26 cellular contexts compared by ENCODE assay signal in genomic region chr3:14540209-14540575, GRCh38. TPM values are rescaled to one million over a fixed set of nuclear protein-coding genes. Genes with fewer than 3 reads are reported as not detected.
DNase-seq lines count a peak whose midpoint lies in the region; TF ChIP-seq lines count a peak whose summit lies in the region.
"Had no signal": no experiment of that assay in that cellular context is flagged by ENCODE, and none has a peak within 500 bp of the region (broad histone marks: within the 10 kb centered on the region; RNA-seq: fewer than 3 reads in every experiment).

Gene GRIP2, minus strand, starts transcription at chr3:14540342. Its CDS starts 34 bp downstream, at chr3:14540308.

- peak within 1 kb of the TSS; percentile 53 for H3K4me3 ChIP-seq in SJCRH30
- peak within 1 kb of the TSS in 4 of 8 donors; percentile 16 to 54 (median 26) for H3K4me3 ChIP-seq in spleen
- H3K4me3 ChIP-seq: mucosa of descending colon had no signal

- no peak for TF ChIP-seq POLR2A in spleen (IDR thresholded peaks at IDR 0.05)

- no peaks in the 10 kb centered on the region for H3K36me3 ChIP-seq in SJCRH30
- H3K36me3 ChIP-seq in spleen = no peaks in the 10 kb centered on the region
- H3K36me3 ChIP-seq: ascending aorta had no signal

- CTCF ChIA-PET in HEK293T (lab: Yijun Ruan, JAX) = no interaction called here

- H3K9me3 ChIP-seq in SJCRH30 (replicated peaks) (no peaks in the 10 kb centered on the region), spleen (no peaks in the 10 kb centered on the region)
- H3K9me3 ChIP-seq: ascending aorta, mucosa of descending colon had no signal

- H3K9me3 Mint-ChIP-seq in glutamatergic neuron (ENCODE audit: unreplicated experiment) (peaks cover 5% of the 10 kb centered on the region), nephron progenitor cell (no peaks in the 10 kb centered on the region)
- H3K9me3 Mint-ChIP-seq: activated T-cell treated with anti-CD3 and anti-CD28 coated beads, Interleukin-2, amount 50 U/mL, for 72 hours; CD8-positive, alpha-beta T cell had no signal

- intact Hi-C loops in spleen (cut with DNase I; ENCODE audit: low total_unique reads) = no loop called here

- WGBS in spleen, 5 donors = 42 to 59% (median 56%) methylated on average over 9 of the region's 9 CpGs

- peaks cover 4% of the 10 kb centered on the region for H3K4me1 Mint-ChIP-seq in glutamatergic neuron (ENCODE audit: low read depth, unreplicated experiment)
- H3K4me1 Mint-ChIP-seq in nephron progenitor cell = peaks cover 13% of the 10 kb centered on the region

- H3K27me3 ChIP-seq in SJCRH30 (peaks cover 5% of the 10 kb centered on the region; the same call in 1 of the 2 replicates), spleen (replicated peaks in 1 of 7) (peaks cover 0 to 7% (median 0%) of the 10 kb centered on the region in 7 donors)
- H3K27me3 ChIP-seq: ascending aorta had no signal

- DNase-seq in SJCRH30 (peak; percentile 58 to 61), glutamatergic neuron (peak; percentile 12), myocyte (ENCODE audit: low read depth) (peak; percentile 59), spleen (peak; percentile 51), KG1 (lab: John Stamatoyannopoulos, UW) (no peak), HEK293T (ENCODE audit: extremely low spot score) (no peak), nucleus accumbens (lab: John Stamatoyannopoulos, UW) (no peak), nephron progenitor cell (no peak)
- DNase-seq: activated CD4-positive, CD25-positive, alpha-beta regulatory T cell treated with anti-CD3 and anti-CD28 coated beads, Interleukin-2, amount 50 U/mL, for 72 hours; activated naive CD4-positive, alpha-beta T cell treated with anti-CD3 and anti-CD28 coated beads, Interleukin-2, amount 50 U/mL, for 16 hours; activated T-cell treated with anti-CD3 and anti-CD28 coated beads, Interleukin-2, amount 50 U/mL, for 72 hours; CD8-positive, alpha-beta T cell; DMS153; effector memory CD4-positive, alpha-beta T cell; GF-D8; GOT3; Karpas-422; left colon; NCI-H1048; NCI-H2081; stimulated activated CD4-positive, alpha-beta T cell treated with anti-CD3 and anti-CD28 coated beads, Interleukin-2, amount 100 ng/mL, for 48 hours; stimulated activated naive CD8-positive, alpha-beta T cell treated with anti-CD3 and anti-CD28 coated beads, Interleukin-15, Interleukin-2, amounts not matched to agents 100 U/mL and 50 U/mL, for 24 hours; trophoblast cell had no signal

- no peak for TF ChIP-seq CTCF in glutamatergic neuron (IDR thresholded peaks at IDR 0.05; ENCODE audit: partially characterized antibody, unreplicated experiment)
- no peak for TF ChIP-seq CTCF in spleen (IDR thresholded peaks at IDR 0.05 in 8 of 11, conservative IDR thresholded peaks at IDR 0.05 in 3 of 11)
- no peak for TF ChIP-seq CTCF in nephron progenitor cell (IDR thresholded peaks at IDR 0.05)

- no peak within 1 kb of the TSS for H3K27ac Mint-ChIP-seq in glutamatergic neuron (ENCODE audit: unreplicated experiment)
- H3K27ac Mint-ChIP-seq in nephron progenitor cell = no peak within 1 kb of the TSS
- H3K27ac Mint-ChIP-seq: activated T-cell treated with anti-CD3 and anti-CD28 coated beads, Interleukin-2, amount 50 U/mL, for 72 hours; CD8-positive, alpha-beta T cell had no signal

- POLR2A ChIA-PET in HEK293T (lab: Yijun Ruan, JAX) = interaction anchor here (0.6 kb wide), 1 partner anchor 21 kb away, joined by 3 read pairs; no protein-coding TSS in a partner anchor

- H3K4me1 ChIP-seq in SJCRH30 (no peaks in the 10 kb centered on the region; the same call in 1 of the 2 replicates), spleen (peaks cover 0 to under 1% (median 0%) of the 10 kb centered on the region in 6 donors)
- H3K4me1 ChIP-seq: ascending aorta had no signal

- H3K4me3 Mint-ChIP-seq in glutamatergic neuron (ENCODE audit: unreplicated experiment) (no peak within 1 kb of the TSS), nephron progenitor cell (no peak within 1 kb of the TSS)
- H3K4me3 Mint-ChIP-seq: activated T-cell treated with anti-CD3 and anti-CD28 coated beads, Interleukin-2, amount 50 U/mL, for 72 hours; CD8-positive, alpha-beta T cell had no signal

- H3K36me3 Mint-ChIP-seq in glutamatergic neuron (ENCODE audit: unreplicated experiment) = no peaks in the 10 kb centered on the region
- no peaks in the 10 kb centered on the region for H3K36me3 Mint-ChIP-seq in nephron progenitor cell (ENCODE audit: low read depth)
- H3K36me3 Mint-ChIP-seq: CD8-positive, alpha-beta T cell had no signal

- no peak within 1 kb of the TSS; the same call in 1 of the 2 replicates for H3K27ac ChIP-seq in SJCRH30
- H3K27ac ChIP-seq in spleen = peak within 1 kb of the TSS in 1 of 8 donors; percentile 5

- H3K27me3 Mint-ChIP-seq in glutamatergic neuron (ENCODE audit: unreplicated experiment) (peaks cover 6% of the 10 kb centered on the region), nephron progenitor cell (ENCODE audit: low read depth, poor library complexity) (peaks cover 2% of the 10 kb centered on the region)

TF ChIP-seq in HEK293T, 16 proteins besides CTCF, POLR2A, EP300 and RAD21:
- TF ChIP-seq SUZ12 (IDR thresholded peaks at IDR 0.05) = no peak
- TF ChIP-seq ARNT (IDR thresholded peaks at IDR 0.05) = no peak
- TF ChIP-seq CTBP1 (IDR thresholded peaks at IDR 0.05; ENCODE audit: borderline replicate concordance) = no peak
- TF ChIP-seq TARDBP (IDR thresholded peaks at IDR 0.05) = no peak
- TF ChIP-seq ZNF384 (IDR thresholded peaks at IDR 0.05) = no peak
- no peak for TF ChIP-seq FOXK2 (IDR thresholded peaks at IDR 0.05)
- TF ChIP-seq NFRKB (IDR thresholded peaks at IDR 0.05) = no peak
- TF ChIP-seq HDGF (IDR thresholded peaks at IDR 0.05; ENCODE audit: borderline replicate concordance) = no peak

RNA-seq across cellular contexts. Expression of gene GRIP2, which starts in this region (rescaled TPM):
- total RNA-seq in SJCRH30 (2014; rRNA removed; shearing (Covaris generic)) = 0.57 and 0.96 TPM in 2 replicates
- total RNA-seq in glutamatergic neuron (ENCODE audit: unreplicated experiment) = 0.34 TPM
- 6.6 and 11.8 TPM in 2 replicates for total RNA-seq in myocyte
- polyA plus RNA-seq in myocyte (2012) = 4.5 TPM
- total RNA-seq in spleen = 1 to 10 TPM in 6 of 7 donors, under 1 TPM in 1; 0.60 to 3.7 (median 1.2) TPM
- polyA plus RNA-seq in spleen = 1 to 10 TPM in 1 of 3 donors, under 1 TPM in 2; 0.15 to 2.5 (median 0.52) TPM
- total RNA-seq: CD8-positive, alpha-beta T cell; HT1080 had no signal

Comparison
In these comparisons a context has a peak if more than half of its experiments do, and no peak if none do; other contexts are left out.
1. Peak in DNase-seq and H3K4me3 ChIP-seq in SJCRH30; RNA of the gene not detected or under 1 TPM.
2. Peak in DNase-seq in glutamatergic neuron; RNA of the gene not detected or under 1 TPM.
3. DNase-seq: peak in myocyte (single experiment) and spleen (single experiment); none in KG1 (single experiment), HEK293T (single experiment), nucleus accumbens (0 of 56) and nephron progenitor cell (single experiment).